17 cellular contexts compared by ENCODE assay signal in the genomic region with DNA sequence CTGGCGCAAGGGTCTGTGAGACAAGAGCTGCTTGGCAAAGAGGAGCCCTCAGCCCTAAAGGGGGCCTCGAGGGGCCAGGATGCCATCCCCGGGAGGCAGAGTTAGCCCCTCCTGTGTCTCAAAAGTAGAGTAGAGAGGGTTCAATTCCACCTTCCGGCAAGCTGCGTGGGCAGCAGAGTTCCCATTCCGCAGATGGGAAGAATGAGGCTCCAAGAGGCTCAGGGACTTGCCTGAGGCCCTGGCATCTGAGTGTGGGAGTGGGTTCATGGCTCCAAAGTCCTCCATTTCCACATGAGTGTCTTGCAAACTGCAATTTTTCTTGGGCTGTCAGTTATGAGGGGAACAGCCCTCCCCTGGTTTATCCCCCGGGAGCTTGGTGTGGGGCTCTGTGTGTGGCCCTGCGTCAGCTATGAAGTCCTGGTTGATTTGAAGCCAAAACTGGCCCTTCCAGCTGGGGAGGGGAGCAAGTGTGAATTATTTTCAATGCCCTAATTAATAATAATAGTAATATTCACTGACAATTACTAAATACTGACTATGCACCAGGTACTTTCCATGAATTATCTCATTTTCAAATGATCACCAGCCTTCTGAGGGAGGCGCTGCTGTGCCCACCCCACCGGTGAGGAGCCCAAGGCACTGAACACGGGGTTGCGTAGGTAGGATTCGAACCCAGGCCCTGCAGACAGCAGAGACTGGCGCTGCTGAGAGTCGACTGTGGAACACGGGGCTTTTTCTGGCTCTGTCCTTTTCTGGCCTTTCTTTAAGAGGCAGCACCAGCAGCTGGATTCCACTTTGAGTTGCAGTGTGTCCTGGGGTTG.
DNase-seq lines count a peak whose midpoint lies in the region; TF ChIP-seq lines count a peak whose summit lies in the region.
"Had no signal": no experiment of that assay in that cellular context is flagged by ENCODE, and none has a peak within 500 bp of the region (broad histone marks: within the 10 kb centered on the region; RNA-seq: fewer than 3 reads in every experiment).

No MANE protein-coding gene starts in this region.

- no peaks in the 10 kb centered on the region for H3K9me3 ChIP-seq in BLaER1
- no peaks in the 10 kb centered on the region for H3K9me3 ChIP-seq in HEK293 (ENCODE audit: control insufficient read depth, insufficient read depth, low read depth, low read length)
- H3K9me3 ChIP-seq in trophoblast cell (ENCODE audit: insufficient read depth, low read depth, low read length): peaks cover 3% of the 10 kb centered on the region
- no peaks in the 10 kb centered on the region for H3K9me3 ChIP-seq in CD8-positive, alpha-beta memory T cell (ENCODE audit: low read length)

- CTCF ChIA-PET in HEK293 (lab: Yijun Ruan, JAX): no interaction called here
- CTCF ChIA-PET in CD8-positive, alpha-beta memory T cell (lab: Charles Lee): no interaction called here

- H3K27me3 ChIP-seq in BLaER1: no peaks in the 10 kb centered on the region
- no peaks in the 10 kb centered on the region for H3K27me3 ChIP-seq in trophoblast cell (ENCODE audit: insufficient read depth, low read length)
- no peaks in the 10 kb centered on the region for H3K27me3 ChIP-seq in CD8-positive, alpha-beta memory T cell (ENCODE audit: insufficient read depth, low read length, poor library complexity, severe bottlenecking)

- DNase-seq in chondrocyte (ENCODE audit: low spot score) (peak; percentile 72), trophoblast cell (no peak), SW480 (ENCODE audit: low spot score) (no peak), DMS53 (lab: John Stamatoyannopoulos, UW) (no peak)
- no peak for DNase-seq in CD8-positive, alpha-beta memory T cell
- no peak for DNase-seq in activated CD4-positive, CD25-positive, alpha-beta regulatory T cell treated with anti-CD3 and anti-CD28 coated beads, Interleukin-2, amount 50 U/mL, for 72 hours
- DNase-seq: ACHN, DMS79 treated with DMSO at 0.1 percent for 48 hours, EL, H9, HFFc6 had no signal

- H3K4me3 ChIP-seq in BLaER1: no peak overlapping the region
- H3K4me3 ChIP-seq in HEK293 (ENCODE audit: low read depth, low read length): no peak overlapping the region
- no peak overlapping the region for H3K4me3 ChIP-seq in trophoblast cell (ENCODE audit: low read depth, low read length)
- no peak overlapping the region for H3K4me3 ChIP-seq in CD8-positive, alpha-beta memory T cell (ENCODE audit: low read length)
- H3K4me3 ChIP-seq: GM23338 had no signal

- no CpG with 5 or more reads among the region's 16 CpGs for WGBS in trophoblast cell (ENCODE audit: extremely low coverage, insufficient coverage, insufficient read length)

- H3K36me3 ChIP-seq in BLaER1: no peaks in the 10 kb centered on the region
- H3K36me3 ChIP-seq in HEK293 (ENCODE audit: control insufficient read depth in 2 of 2, insufficient read depth in 1 of 2, low read length in 2 of 2): no peaks in the 10 kb centered on the region
- H3K36me3 ChIP-seq in trophoblast cell (ENCODE audit: control insufficient read depth in 1 of 2, insufficient read depth in 2 of 2, low read length in 2 of 2): no peaks in the 10 kb centered on the region
- H3K36me3 ChIP-seq in CD8-positive, alpha-beta memory T cell (ENCODE audit: insufficient read depth, low read length): no peaks in the 10 kb centered on the region

- no peak overlapping the region for H3K18ac ChIP-seq in trophoblast cell (ENCODE audit: low read length)

- no peak overlapping the region for H4K8ac ChIP-seq in trophoblast cell (ENCODE audit: low read depth, low read length)

- H3K27ac ChIP-seq in BLaER1: no peak overlapping the region
- H3K27ac ChIP-seq in HEK293 (ENCODE audit: extremely low read depth, low read depth, low read length): no peak overlapping the region
- H3K27ac ChIP-seq in trophoblast cell (ENCODE audit: low read depth, low read length): no peak overlapping the region
- H3K27ac ChIP-seq in CD8-positive, alpha-beta memory T cell (ENCODE audit: low read depth, low read length): no peak overlapping the region
- H3K27ac ChIP-seq: C4-2B, KMS-11 had no signal

- no peak for TF ChIP-seq CTCF in HEK293 (tag by site-specific recombination; IDR thresholded peaks at IDR 0.05)
- TF ChIP-seq CTCF in chondrocyte (IDR thresholded peaks at IDR 0.05): no peak

- H3K79me1 ChIP-seq in trophoblast cell (ENCODE audit: low read length): peaks cover 10% of the 10 kb centered on the region

- H3K4me1 ChIP-seq in BLaER1 (peaks cover 38% of the 10 kb centered on the region), HEK293 (ENCODE audit: control insufficient read depth, insufficient read depth, low read length) (no peaks in the 10 kb centered on the region), trophoblast cell (ENCODE audit: control insufficient read depth in 1 of 2, insufficient read depth in 2 of 2, low read length in 2 of 2) (peaks cover 15 to 16% of the 10 kb centered on the region in 2 experiments)
- no peaks in the 10 kb centered on the region for H3K4me1 ChIP-seq in CD8-positive, alpha-beta memory T cell (ENCODE audit: insufficient read depth, low read length)

- peaks cover 13% of the 10 kb centered on the region for H3K27me3 Mint-ChIP-seq in chondrocyte (ENCODE audit: low read depth)
- peaks cover 0 to 1% of the 10 kb centered on the region in 2 donors for H3K27me3 Mint-ChIP-seq in CD8-positive, alpha-beta memory T cell

- no peak overlapping the region for H3K27ac Mint-ChIP-seq in chondrocyte (ENCODE audit: unreplicated experiment)
- no peak overlapping the region for H3K27ac Mint-ChIP-seq in CD8-positive, alpha-beta memory T cell
- H3K27ac Mint-ChIP-seq: GM23338, HFFc6, IgD-negative memory B cell had no signal

- H3K9ac ChIP-seq in BLaER1 (no peak overlapping the region), trophoblast cell (ENCODE audit: low read length) (peak overlapping the region; percentile 30)
- H3K9ac ChIP-seq: KMS-11 had no signal

- POLR2A ChIA-PET in HEK293 (lab: Yijun Ruan, JAX): interaction anchor here (0.6 kb wide), 1 partner anchor 23 kb away, joined by 4 read pairs; no protein-coding TSS in a partner anchor
- POLR2A ChIA-PET in CD8-positive, alpha-beta memory T cell (lab: Charles Lee): no interaction called here

- H2BK12ac ChIP-seq in trophoblast cell (ENCODE audit: low read length): no peak overlapping the region

- H3K4ac ChIP-seq in trophoblast cell (ENCODE audit: low read depth, low read length): no peak overlapping the region

- H2AK5ac ChIP-seq in trophoblast cell (ENCODE audit: low read length): no peak overlapping the region

- H3K79me2 ChIP-seq in trophoblast cell (ENCODE audit: control insufficient read depth, insufficient read depth, low read length, poor library complexity): no peaks in the 10 kb centered on the region

- no peak overlapping the region for H3K4me3 Mint-ChIP-seq in chondrocyte (ENCODE audit: unreplicated experiment)
- H3K4me3 Mint-ChIP-seq in CD8-positive, alpha-beta memory T cell: no peak overlapping the region
- H3K4me3 Mint-ChIP-seq: GM23338, H9, HFFc6, IgD-negative memory B cell had no signal

- no peak overlapping the region for H4K12ac ChIP-seq in trophoblast cell (ENCODE audit: low read depth, low read length)

- H4K20me1 ChIP-seq in BLaER1: no peaks in the 10 kb centered on the region

- H3K4me1 Mint-ChIP-seq in chondrocyte (ENCODE audit: low read depth): peaks cover 4% of the 10 kb centered on the region
- H3K4me1 Mint-ChIP-seq in CD8-positive, alpha-beta memory T cell: no peaks in the 10 kb centered on the region

- no peak overlapping the region for H2BK5ac ChIP-seq in trophoblast cell (ENCODE audit: low read depth, low read length, poor library complexity)

- H2AFZ ChIP-seq in trophoblast cell (ENCODE audit: insufficient read depth, low read length, poor library complexity): no peak overlapping the region
- H2AFZ ChIP-seq: GM23338 had no signal

- H4K91ac ChIP-seq in trophoblast cell (ENCODE audit: low read depth, low read length): no peak overlapping the region

- H3K36me3 Mint-ChIP-seq in chondrocyte (ENCODE audit: low read depth): no peaks in the 10 kb centered on the region
- H3K36me3 Mint-ChIP-seq in CD8-positive, alpha-beta memory T cell: no peaks in the 10 kb centered on the region
- H3K36me3 Mint-ChIP-seq: IgD-negative memory B cell had no signal

- no peak overlapping the region for H3K14ac ChIP-seq in trophoblast cell (ENCODE audit: low read length)

- no peak overlapping the region for H2BK120ac ChIP-seq in trophoblast cell (ENCODE audit: insufficient read depth, low read length, poor library complexity)

- H3K4me2 ChIP-seq in BLaER1 (peak overlapping the region; percentile 58), trophoblast cell (ENCODE audit: low read length) (no peak overlapping the region)
- H3K4me2 ChIP-seq: GM23338, KMS-11 had no signal

- H3K9me3 Mint-ChIP-seq in chondrocyte (ENCODE audit: low read depth): no peaks in the 10 kb centered on the region
- no peaks in the 10 kb centered on the region for H3K9me3 Mint-ChIP-seq in CD8-positive, alpha-beta memory T cell
- H3K9me3 Mint-ChIP-seq: GM23338, H9, HFFc6 had no signal

- H3K23ac ChIP-seq in trophoblast cell (ENCODE audit: low read length): no peak overlapping the region

TF ChIP-seq in HEK293, 187 proteins besides CTCF, POLR2A, EP300 and RAD21:
- TF ChIP-seq GLIS1 (tag by site-specific recombination; IDR thresholded peaks at IDR 0.05): peak; percentile 88
- no peak for TF ChIP-seq ZBTB17 (tag by site-specific recombination; IDR thresholded peaks at IDR 0.05)
